In genomic region chr12:5244513-5244972, GRCh38 we compare ENCODE assay signal across 17 cellular contexts.
A peak's percentile ranks its signal among the peaks of the same experiment; 100 is the strongest.
DNase-seq lines count a peak whose midpoint lies in the region; ATAC-seq and TF ChIP-seq lines count a peak whose summit lies in the region.
"Had no signal": no experiment of that assay in that cellular context is flagged by ENCODE, and none has a peak within 500 bp of the region (broad histone marks: within the 10 kb centered on the region; RNA-seq: fewer than 3 reads in every experiment).

No MANE protein-coding gene starts in this region.

- H3K27me3 ChIP-seq in lower lobe of right lung (ENCODE audit: low read depth), result no peaks in the 10 kb centered on the region

- intact Hi-C loops in lower lobe of right lung (cut with DNase I), result no loop called here

- H3K36me3 ChIP-seq in lower lobe of right lung, result no peaks in the 10 kb centered on the region

- H3K4me3 ChIP-seq in lower lobe of right lung, result no peak overlapping the region
- H3K4me3 ChIP-seq: GM23248 had no signal

- DNase-seq in Ammon's horn (ENCODE audit: low spot score) (peak; percentile 3), HuH-7 (ENCODE audit: low spot score) (peak; percentile 72), ecto neural progenitor cell (ENCODE audit: low spot score) (peak; percentile 50), myocyte (ENCODE audit: low read depth) (peak; percentile 82), lower lobe of right lung (no peak), KG1 (lab: John Stamatoyannopoulos, UW) (no peak)
- no peak for DNase-seq in stimulated activated CD8-positive, alpha-beta memory T cell treated with anti-CD3 and anti-CD28 coated beads, Interleukin-4, amount 100 ng/mL, for 48 hours
- DNase-seq: activated B cell treated with CpG ODN at 0.5 μM for 24 hours, amniotic stem cell, cerebellar nuclear complex, GF-D8, GM23248, NCI-H2029, SIG-M5, T-helper 17 cell had no signal

- no peaks in the 10 kb centered on the region for H3K4me1 ChIP-seq in lower lobe of right lung

- no peak for ATAC-seq in lower lobe of right lung
- ATAC-seq in HG03280 (IDR thresholded peaks at IDR 0.05; ENCODE audit: unreplicated experiment), result no peak
- ATAC-seq: natural killer cell treated with Interleukin-12 subunit alpha and Interleukin-12 subunit beta and Interleukin-15 and Interleukin-18, amount 100 ng/mL, for 72 hours; T-helper 17 cell had no signal

- no peak for TF ChIP-seq CTCF in lower lobe of right lung (IDR thresholded peaks at IDR 0.05)

- H3K9me3 ChIP-seq in lower lobe of right lung, result no peaks in the 10 kb centered on the region

- no peak overlapping the region for H3K27ac ChIP-seq in lower lobe of right lung
- H3K27ac ChIP-seq: GM23248 had no signal

Comparison
In these comparisons a context has a peak if more than half of its experiments do, and no peak if none do; other contexts are left out.
1. DNase-seq: peak in Ammon's horn (single experiment), HuH-7 (single experiment), ecto neural progenitor cell (single experiment) and myocyte (single experiment); none in lower lobe of right lung (single experiment), stimulated activated CD8-positive, alpha-beta memory T cell treated with anti-CD3 and anti-CD28 coated beads, Interleukin-4, amount 100 ng/mL, for 48 hours (single experiment) and KG1 (single experiment).